8 cellular contexts compared by ENCODE assay signal in genomic region chr11:64240467-64241174, GRCh38. TPM values are rescaled to one million over a fixed set of nuclear protein-coding genes. Genes with fewer than 3 reads are reported as not detected.
DNase-seq lines count a peak whose midpoint lies in the region; ATAC-seq and TF ChIP-seq lines count a peak whose summit lies in the region.

Gene FKBP2 (plus strand): TSS chr11:64241095. CDS start chr11:64242388, 1,293 bp downstream.

- H3K4me3 Mint-ChIP-seq in memory B cell: peak within 1 kb of the TSS; percentile 87

- no peak for TF ChIP-seq CTCF in GM20000 (IDR thresholded peaks at IDR 0.05; ENCODE audit: extremely low read depth, missing control alignments)

- CTCF ChIA-PET in activated CD8-positive, alpha-beta memory T cell treated with anti-CD3 and anti-CD28 coated beads for 36 hours (lab: Charles Lee): interaction anchor here (0.7 to 1.1 kb wide), 4 partner anchors 9 to 64 kb away, joined by 3 to 7 read pairs (median 4); no protein-coding TSS in a partner anchor

- peak; percentile 99 for DNase-seq in COLO668 (lab: John Stamatoyannopoulos, UW; ENCODE audit: unreplicated experiment)
- peak; percentile 96 for DNase-seq in GM20000 (ENCODE audit: low spot score)
- peak; percentile 99 for DNase-seq in HT-29 (ENCODE audit: low spot score)
- peak; percentile 97 for DNase-seq in NK-92 treated with Interleukin-12 subunit alpha and Interleukin-12 subunit beta, amount 100 ng/mL, for 24 hours (lab: John Stamatoyannopoulos, UW)
- DNase-seq in effector CD8-positive, alpha-beta T cell (lab: John Stamatoyannopoulos, UW): peak; percentile 95
- DNase-seq in memory B cell (ENCODE audit: low spot score in 2 of 2): peak; percentile 96 to 98
- DNase-seq in stimulated activated CD8-positive, alpha-beta memory T cell treated with anti-CD3 and anti-CD28 coated beads, Interleukin-12 subunit alpha, Interleukin-12 subunit beta, amount 100 ng/mL, for 24 hours (ENCODE audit: extremely low read depth): peak; percentile 96

- peak within 1 kb of the TSS; percentile 100 for H3K27ac Mint-ChIP-seq in memory B cell

- peak; percentile 61 for ATAC-seq in memory B cell (ENCODE audit: low read depth)

- POLR2A ChIA-PET in activated CD8-positive, alpha-beta memory T cell treated with anti-CD3 and anti-CD28 coated beads for 36 hours (lab: Charles Lee): interaction anchor here (0.6 to 2.5 kb wide), 11 partner anchors 9 to 1340 kb away, joined by 3 to 20 read pairs (median 4); partner anchors contain the start of genes BAD, FERMT3, NUDT22 and TRPT1

- H3K9me3 Mint-ChIP-seq in memory B cell: no peaks in the 10 kb centered on the region

- peaks cover 36% of the 10 kb centered on the region for H3K4me1 Mint-ChIP-seq in memory B cell

- H3K27me3 Mint-ChIP-seq in memory B cell: no peaks in the 10 kb centered on the region

- H3K36me3 Mint-ChIP-seq in memory B cell: peaks cover 8% of the 10 kb centered on the region

RNA-seq across cellular contexts. Expression of gene FKBP2, which starts in this region (rescaled TPM):
- 241 and 259 TPM in 2 replicates for total RNA-seq in HT-29 (2014; rRNA removed; shearing (Covaris generic))
- total RNA-seq in activated CD8-positive, alpha-beta memory T cell treated with anti-CD3 and anti-CD28 coated beads for 36 hours: 10 to 100 TPM; 26.8 to 28.5 TPM

Comparison
In these comparisons a context has a peak if more than half of its experiments do, and no peak if none do; other contexts are left out.
1. Peak in every context shown above with its lines: DNase-seq and ATAC-seq.